14 cellular contexts compared by ENCODE assay signal in the genomic region with DNA sequence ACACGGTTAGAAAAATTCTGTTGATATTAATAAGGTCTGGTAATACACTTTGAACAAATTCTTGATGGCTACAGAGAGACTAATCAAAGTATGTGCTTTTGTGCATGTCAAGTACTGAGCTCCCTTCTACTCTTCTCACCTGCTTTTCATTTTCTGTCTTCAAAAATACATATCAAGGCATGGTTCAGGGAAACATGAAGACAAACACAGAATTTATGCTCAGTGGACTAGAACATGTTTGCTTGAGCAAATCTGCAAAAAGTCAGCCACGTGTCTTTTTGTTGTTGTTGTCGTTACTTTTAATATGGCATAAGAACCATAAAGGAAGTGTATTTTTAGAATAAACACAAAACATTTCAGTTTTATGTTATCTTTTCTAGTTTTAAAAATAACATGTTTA. TPM values are rescaled to one million over a fixed set of nuclear protein-coding genes. Genes with fewer than 3 reads are reported as not detected.
DNase-seq lines count a peak whose midpoint lies in the region; ATAC-seq and TF ChIP-seq lines count a peak whose summit lies in the region.
"Had no signal": no experiment of that assay in that cellular context is flagged by ENCODE, and none has a peak within 500 bp of the region (broad histone marks: within the 10 kb centered on the region; RNA-seq: fewer than 3 reads in every experiment).

No MANE protein-coding gene starts in this region.

- H3K27ac ChIP-seq in CD4-positive, CD25-positive, alpha-beta regulatory T cell (ENCODE audit: insufficient read depth, low read length, poor library complexity, severe bottlenecking), result peak overlapping the region; percentile 52
- H3K27ac ChIP-seq in OCI-LY7 (ENCODE audit: low read depth, low read length, poor library complexity, severe bottlenecking), result peak overlapping the region; percentile 81
- H3K27ac ChIP-seq in vagina, result no peak overlapping the region

- no peak for ATAC-seq in CD4-positive, CD25-positive, alpha-beta regulatory T cell (ENCODE audit: low read depth in 2 of 2)
- ATAC-seq in GM19395 (IDR thresholded peaks at IDR 0.05; ENCODE audit: unreplicated experiment) (peak; percentile 57), HG02759 (IDR thresholded peaks at IDR 0.05; ENCODE audit: unreplicated experiment) (peak; percentile 62), GM18858 (IDR thresholded peaks at IDR 0.05; ENCODE audit: unreplicated experiment) (no peak)
- no peak for ATAC-seq in activated T-cell treated with anti-CD3 and anti-CD28 coated beads, Interleukin-2, amount 50 U/mL, for 72 hours (replicated peaks in 1 of 2)

- peak overlapping the region; percentile 62 for H3K4me2 ChIP-seq in OCI-LY7 (ENCODE audit: low read length)

- H3K9me2 ChIP-seq in OCI-LY7 (ENCODE audit: insufficient read depth, low read length), result no peaks in the 10 kb centered on the region

- peaks cover 43% of the 10 kb centered on the region for H3K4me1 ChIP-seq in CD4-positive, CD25-positive, alpha-beta regulatory T cell (ENCODE audit: control insufficient read depth, insufficient read depth, low read length, poor library complexity, severe bottlenecking)
- peaks cover 96% of the 10 kb centered on the region for H3K4me1 ChIP-seq in OCI-LY7 (ENCODE audit: insufficient read depth, low read length, poor library complexity, severe bottlenecking)
- peaks cover 65% of the 10 kb centered on the region for H3K4me1 ChIP-seq in vagina

- no peak overlapping the region for H2AFZ ChIP-seq in OCI-LY7 (ENCODE audit: low read length)

- no peaks in the 10 kb centered on the region for H3K27me3 ChIP-seq in CD4-positive, CD25-positive, alpha-beta regulatory T cell (ENCODE audit: control insufficient read depth, insufficient read depth, low read length)
- no peaks in the 10 kb centered on the region for H3K27me3 ChIP-seq in vagina

- H3K4me3 Mint-ChIP-seq in CD4-positive, CD25-positive, alpha-beta regulatory T cell, result peak overlapping the region; percentile 39 to 72 (median 63)
- no peak overlapping the region for H3K4me3 Mint-ChIP-seq in activated T-cell treated with anti-CD3 and anti-CD28 coated beads, Interleukin-2, amount 50 U/mL, for 72 hours
- H3K4me3 Mint-ChIP-seq: activated naive CD8-positive, alpha-beta T cell treated with anti-CD3 and anti-CD28 coated beads for 36 hours had no signal

- peak overlapping the region; percentile 74 for H3K4me3 ChIP-seq in CD4-positive, CD25-positive, alpha-beta regulatory T cell (ENCODE audit: low read depth, low read length)
- peak overlapping the region; percentile 42 for H3K4me3 ChIP-seq in OCI-LY7 (ENCODE audit: low read depth, low read length, poor library complexity, severe bottlenecking)
- H3K4me3 ChIP-seq in vagina, result no peak overlapping the region

- BruUV-seq in OCI-LY7 (replicated peaks; lab: Mats Ljungman, UMichigan), result no TSS peak

- CTCF ChIA-PET in OCI-LY7 (lab: Charles Lee; ENCODE audit: unreplicated experiment), result no interaction called here

- TF ChIP-seq CTCF in OCI-LY7 (conservative IDR thresholded peaks at IDR 0.05; ENCODE audit: low read length) (no peak), vagina (IDR thresholded peaks at IDR 0.05) (no peak)

- H3K9me3 Mint-ChIP-seq in CD4-positive, CD25-positive, alpha-beta regulatory T cell, result peaks cover 0 to 1% (median 0%) of the 10 kb centered on the region in 7 donors
- no peaks in the 10 kb centered on the region for H3K9me3 Mint-ChIP-seq in activated T-cell treated with anti-CD3 and anti-CD28 coated beads, Interleukin-2, amount 50 U/mL, for 72 hours
- H3K9me3 Mint-ChIP-seq: activated naive CD8-positive, alpha-beta T cell treated with anti-CD3 and anti-CD28 coated beads for 36 hours had no signal

- H3K9me3 ChIP-seq in CD4-positive, CD25-positive, alpha-beta regulatory T cell (ENCODE audit: control insufficient read depth in 2 of 2, low read length in 2 of 2), result no peaks in the 10 kb centered on the region
- H3K9me3 ChIP-seq in OCI-LY7 (ENCODE audit: low read length) (peaks cover 8% of the 10 kb centered on the region; the same call in 1 of the 2 replicates), vagina (no peaks in the 10 kb centered on the region)

- peak overlapping the region; percentile 40 to 73 (median 69) for H3K27ac Mint-ChIP-seq in CD4-positive, CD25-positive, alpha-beta regulatory T cell
- H3K27ac Mint-ChIP-seq in activated T-cell treated with anti-CD3 and anti-CD28 coated beads, Interleukin-2, amount 50 U/mL, for 72 hours, result no peak overlapping the region
- H3K27ac Mint-ChIP-seq: activated naive CD8-positive, alpha-beta T cell treated with anti-CD3 and anti-CD28 coated beads for 36 hours had no signal

- H3K36me3 Mint-ChIP-seq in CD4-positive, CD25-positive, alpha-beta regulatory T cell, result peaks cover 4% of the 10 kb centered on the region
- H3K36me3 Mint-ChIP-seq in activated T-cell treated with anti-CD3 and anti-CD28 coated beads, Interleukin-2, amount 50 U/mL, for 72 hours (ENCODE audit: insufficient read depth in 2 of 2), result peaks cover 2 to 3% of the 10 kb centered on the region in 2 donors

- DNase-seq in CD4-positive, CD25-positive, alpha-beta regulatory T cell, result no peak
- DNase-seq in OCI-LY7 (ENCODE audit: low spot score) (peak; percentile 79), vagina (ENCODE audit: extremely low spot score in 2 of 2) (no peak), NCI-H1105 (lab: John Stamatoyannopoulos, UW) (no peak)
- DNase-seq in activated T-cell treated with anti-CD3 and anti-CD28 coated beads, Interleukin-2, amount 50 U/mL, for 72 hours, result no peak
- DNase-seq: activated CD4-positive, alpha-beta T cell treated with anti-CD3 and anti-CD28 coated beads for 1 hour; activated naive CD8-positive, alpha-beta T cell treated with anti-CD3 and anti-CD28 coated beads for 36 hours; foreskin melanocyte; midbrain; NCI-H1694 treated with DMSO at 0.1 percent for 48 hours; NCI-H510A treated with DMSO at 0.1 percent for 48 hours had no signal

- H3K4me1 Mint-ChIP-seq in CD4-positive, CD25-positive, alpha-beta regulatory T cell, result peaks cover 35 to 85% (median 69%) of the 10 kb centered on the region in 4 donors
- peaks cover 62% of the 10 kb centered on the region for H3K4me1 Mint-ChIP-seq in activated T-cell treated with anti-CD3 and anti-CD28 coated beads, Interleukin-2, amount 50 U/mL, for 72 hours (ENCODE audit: low read depth)

- H4K20me1 ChIP-seq in OCI-LY7 (ENCODE audit: insufficient read depth, low read length), result peaks cover 15% of the 10 kb centered on the region; the same call in 1 of the 2 replicates

- no peak for TF ChIP-seq POLR2A in vagina (IDR thresholded peaks at IDR 0.05)

- H3K27me3 Mint-ChIP-seq in CD4-positive, CD25-positive, alpha-beta regulatory T cell, result no peaks in the 10 kb centered on the region
- no peaks in the 10 kb centered on the region for H3K27me3 Mint-ChIP-seq in activated T-cell treated with anti-CD3 and anti-CD28 coated beads, Interleukin-2, amount 50 U/mL, for 72 hours (ENCODE audit: low read depth)
- H3K27me3 Mint-ChIP-seq: activated naive CD8-positive, alpha-beta T cell treated with anti-CD3 and anti-CD28 coated beads for 36 hours had no signal

- H3K36me3 ChIP-seq in CD4-positive, CD25-positive, alpha-beta regulatory T cell (ENCODE audit: control insufficient read depth, insufficient read depth, low read length), result no peaks in the 10 kb centered on the region
- peaks cover 25% of the 10 kb centered on the region for H3K36me3 ChIP-seq in OCI-LY7 (ENCODE audit: insufficient read depth, low read length)
- no peaks in the 10 kb centered on the region for H3K36me3 ChIP-seq in vagina

- intact Hi-C loops in OCI-LY7 (cut with micrococcal nuclease; ENCODE audit: unreplicated experiment) (no loop called here), vagina (cut with DNase I) (no loop called here)

- H3K79me2 ChIP-seq in OCI-LY7 (ENCODE audit: insufficient read depth, low read depth, low read length), result peaks cover 100% of the 10 kb centered on the region

- POLR2A ChIA-PET in OCI-LY7 (lab: Charles Lee), result interaction anchor here (0.7 to 9.0 kb wide), 10 partner anchors 10 to 79 kb away, joined by 3 to 85 read pairs (median 4); a partner anchor contains a TSS

RNA-seq across cellular contexts. Expression of a gene that starts 21.9 kb away (rescaled TPM):
- total RNA-seq in CD4-positive, CD25-positive, alpha-beta regulatory T cell, result 124 TPM
- 10 to 100 TPM; 23.7 to 34.0 (median 33.7) TPM for polyA plus RNA-seq in CD4-positive, CD25-positive, alpha-beta regulatory T cell
- total RNA-seq in OCI-LY7 (2014; rRNA removed; shearing (Covaris generic)), result 81.9 and 84.3 TPM in 2 replicates
- total RNA-seq in OCI-LY7 (2022) (90.9 and 101 TPM in 2 replicates), vagina (87.4 TPM)
- total RNA-seq in activated T-cell treated with anti-CD3 and anti-CD28 coated beads, Interleukin-2, amount 50 U/mL, for 72 hours, result 10 to 100 TPM; 47.6 to 48.2 TPM

Comparison
In these comparisons a context has a peak if more than half of its experiments do, and no peak if none do; other contexts are left out.
1. ATAC-seq: peak in GM19395 (single experiment) and HG02759 (single experiment); none in CD4-positive, CD25-positive, alpha-beta regulatory T cell (0 of 2), GM18858 (single experiment) and activated T-cell treated with anti-CD3 and anti-CD28 coated beads, Interleukin-2, amount 50 U/mL, for 72 hours (0 of 2).
2. H3K4me3 ChIP-seq: peak in CD4-positive, CD25-positive, alpha-beta regulatory T cell (single experiment) and OCI-LY7 (single experiment); none in vagina (0 of 2).
3. H3K4me3 Mint-ChIP-seq: peak in CD4-positive, CD25-positive, alpha-beta regulatory T cell (4 of 4); none in activated T-cell treated with anti-CD3 and anti-CD28 coated beads, Interleukin-2, amount 50 U/mL, for 72 hours (0 of 2).